In genomic region chr4:854356-854755, GRCh38 we compare ENCODE assay signal across 21 cellular contexts. TPM values are rescaled to one million over a fixed set of nuclear protein-coding genes. Genes with fewer than 3 reads are reported as not detected.
DNase-seq lines count a peak whose midpoint lies in the region; ATAC-seq and TF ChIP-seq lines count a peak whose summit lies in the region.
"Had no signal": no experiment of that assay in that cellular context is flagged by ENCODE, and none has a peak within 500 bp of the region (broad histone marks: within the 10 kb centered on the region; RNA-seq: fewer than 3 reads in every experiment).

No MANE protein-coding gene starts in this region.

- intact Hi-C loops in lower lobe of right lung (cut with DNase I): no loop called here
- intact Hi-C loops in spleen (cut with DNase I; ENCODE audit: low total_unique reads): no loop called here

- H3K4me3 ChIP-seq in RWPE2 (ENCODE audit: severe bottlenecking) (no peak overlapping the region), WERI-Rb-1 (ENCODE audit: low read depth, low read length) (no peak overlapping the region), lower lobe of right lung (no peak overlapping the region), spleen (no peak overlapping the region)

- H3K4me1 ChIP-seq in RWPE2 (ENCODE audit: insufficient read depth, poor library complexity, severe bottlenecking) (no peaks in the 10 kb centered on the region), lower lobe of right lung (no peaks in the 10 kb centered on the region), spleen (peaks cover 0 to 11% (median 5%) of the 10 kb centered on the region in 6 donors)
- H3K4me1 ChIP-seq: BE2C had no signal

- WGBS in spleen, 5 donors: 86 to 99% (median 93%) methylated on average over 11 of the region's 11 CpGs

- ATAC-seq in RWPE2 (ENCODE audit: low read depth) (no peak), lower lobe of right lung (no peak), HG03159 (IDR thresholded peaks at IDR 0.05; ENCODE audit: unreplicated experiment) (no peak)
- ATAC-seq: HCT116 had no signal

- H3K27ac ChIP-seq in RWPE2 (ENCODE audit: poor library complexity, severe bottlenecking): no peak overlapping the region
- H3K27ac ChIP-seq in WERI-Rb-1: peak overlapping the region; percentile 71
- H3K27ac ChIP-seq in lower lobe of right lung: no peak overlapping the region
- no peak overlapping the region for H3K27ac ChIP-seq in spleen

- DNase-seq in RWPE2 (ENCODE audit: low spot score): peak; percentile 22
- no peak for DNase-seq in WERI-Rb-1
- peak; percentile 19 for DNase-seq in lower lobe of right lung
- DNase-seq in spleen: peak; percentile 30
- DNase-seq in stimulated activated CD4-positive, alpha-beta T cell treated with anti-CD3 and anti-CD28 coated beads, Interleukin-1b, Interleukin-23, amount 100 ng/mL, for 48 hours: no peak
- no peak for DNase-seq in hepatic stellate cell (ENCODE audit: low spot score)
- DNase-seq: ACHN; BE2C; C1 segment of cervical spinal cord; CD4-positive, CD25-positive, alpha-beta regulatory T cell; CD8-positive, alpha-beta memory T cell; COR-L47; DMS 273 treated with DMSO at 0.1 percent for 48 hours; DMS53; GDM1; GOT3; H7; HFFc6; IMR-90 had no signal

- TF ChIP-seq CTCF in RWPE2 (IDR thresholded peaks at IDR 0.05; ENCODE audit: poor library complexity, severe bottlenecking) (no peak), WERI-Rb-1 (IDR thresholded peaks at IDR 0.05; ENCODE audit: low read depth, low read length) (no peak), lower lobe of right lung (IDR thresholded peaks at IDR 0.05) (no peak), spleen (IDR thresholded peaks at IDR 0.05 in 8 of 11, conservative IDR thresholded peaks at IDR 0.05 in 3 of 11) (no peak)

- no peaks in the 10 kb centered on the region for H3K9me3 ChIP-seq in RWPE2 (ENCODE audit: severe bottlenecking)
- H3K9me3 ChIP-seq in WERI-Rb-1 (ENCODE audit: severe bottlenecking): peaks cover 3% of the 10 kb centered on the region
- H3K9me3 ChIP-seq in lower lobe of right lung: no peaks in the 10 kb centered on the region
- H3K9me3 ChIP-seq in spleen: no peaks in the 10 kb centered on the region
- H3K9me3 ChIP-seq: BE2C had no signal

- TF ChIP-seq POLR2A in spleen (IDR thresholded peaks at IDR 0.05): no peak

- H3K36me3 ChIP-seq in RWPE2 (ENCODE audit: low read depth): peaks cover 23% of the 10 kb centered on the region
- H3K36me3 ChIP-seq in WERI-Rb-1: peaks cover 71% of the 10 kb centered on the region
- peaks cover 84% of the 10 kb centered on the region for H3K36me3 ChIP-seq in lower lobe of right lung
- H3K36me3 ChIP-seq in spleen: peaks cover 0 to 97% (median 69%) of the 10 kb centered on the region in 6 donors

- H3K27me3 ChIP-seq in RWPE2 (ENCODE audit: insufficient read depth, poor library complexity, severe bottlenecking): no peaks in the 10 kb centered on the region
- H3K27me3 ChIP-seq in WERI-Rb-1 (ENCODE audit: insufficient read depth, low read depth, severe bottlenecking): no peaks in the 10 kb centered on the region
- no peaks in the 10 kb centered on the region for H3K27me3 ChIP-seq in lower lobe of right lung (ENCODE audit: low read depth)
- H3K27me3 ChIP-seq in spleen (replicated peaks in 1 of 7): no peaks in the 10 kb centered on the region
- H3K27me3 ChIP-seq: BE2C had no signal

RNA-seq across cellular contexts. Expression of gene CPLX1, which starts 28.4 kb away (rescaled TPM):
- total RNA-seq in lower lobe of right lung: 3.9 TPM
- total RNA-seq in spleen: 10 to 100 TPM in 4 of 7 donors, 1 to 10 TPM in 3; 1.3 to 20.7 (median 12.4) TPM
- polyA plus RNA-seq in spleen: 10 to 100 TPM in 2 of 3 donors, 1 to 10 TPM in 1; 5.1 to 12.3 (median 10.7) TPM
- total RNA-seq: IMR-90 had no signal
- polyA plus RNA-seq: CD8-positive, alpha-beta memory T cell had no signal

Comparison
In these comparisons a context has a peak if more than half of its experiments do, and no peak if none do; other contexts are left out.
1. DNase-seq: peak in RWPE2 (single experiment), lower lobe of right lung (single experiment) and spleen (single experiment); none in WERI-Rb-1 (single experiment), stimulated activated CD4-positive, alpha-beta T cell treated with anti-CD3 and anti-CD28 coated beads, Interleukin-1b, Interleukin-23, amount 100 ng/mL, for 48 hours (single experiment) and hepatic stellate cell (single experiment).